9 cellular contexts compared by ENCODE assay signal in the genomic region with DNA sequence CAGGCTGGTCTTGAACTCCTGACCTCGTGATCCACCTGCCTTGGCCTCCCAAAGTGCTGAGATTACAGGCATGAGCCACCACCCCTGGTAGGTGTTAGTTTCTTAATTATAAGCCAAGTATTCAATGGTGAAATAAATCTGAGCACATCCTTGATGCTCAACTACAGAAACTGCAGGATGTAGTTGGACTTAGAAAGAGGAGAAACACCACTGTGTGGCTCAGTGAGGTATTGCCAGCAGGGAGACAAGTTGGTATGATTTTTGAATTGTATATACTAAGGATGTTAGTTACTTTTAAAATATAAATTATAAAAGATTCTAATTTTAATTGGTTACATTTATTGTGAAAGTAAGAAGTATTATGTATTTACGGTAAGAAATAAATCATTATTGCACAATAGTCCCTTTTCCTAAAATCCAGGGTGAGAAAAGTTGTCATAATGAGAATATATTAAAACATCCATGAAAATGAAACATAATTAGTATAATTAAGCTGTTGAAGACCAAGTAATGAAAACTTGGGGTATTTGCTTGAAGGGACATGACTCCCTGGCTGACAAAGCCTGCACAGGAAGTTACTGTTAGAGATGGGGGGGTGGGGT. TPM values are rescaled to one million over a fixed set of nuclear protein-coding genes. Genes with fewer than 3 reads are reported as not detected.
DNase-seq lines count a peak whose midpoint lies in the region; ATAC-seq, FAIRE-seq and TF ChIP-seq lines count a peak whose summit lies in the region.
"Had no signal": no experiment of that assay in that cellular context is flagged by ENCODE, and none has a peak within 500 bp of the region (broad histone marks: within the 10 kb centered on the region; RNA-seq: fewer than 3 reads in every experiment).

No MANE protein-coding gene starts in this region.

- POLR2A ChIA-PET in AG04449 (lab: Yijun Ruan, JAX): no interaction called here

- TF ChIP-seq CTCF in AG04449 (IDR thresholded peaks at IDR 0.05; ENCODE audit: insufficient read depth, low read length, missing control alignments) (peak; percentile 32), OCI-LY3 (IDR thresholded peaks at IDR 0.05; ENCODE audit: low read depth, low read length) (peak; percentile 33), fibroblast of lung (conservative IDR thresholded peaks at IDR 0.05 in 1 of 2, IDR thresholded peaks at IDR 0.05 in 1 of 2; ENCODE audit: low read depth in 1 of 2, low read length in 2 of 2) (peak; percentile 66)

- H3K27me3 ChIP-seq in OCI-LY3 (ENCODE audit: low read depth, low read length): no peaks in the 10 kb centered on the region
- no peaks in the 10 kb centered on the region for H3K27me3 ChIP-seq in fibroblast of lung (ENCODE audit: control insufficient read depth, insufficient read depth, low read length)

- in situ Hi-C loops in G401 (cut with HindIII; ENCODE audit: low sequenced_read_pairs): loop anchor here (25.0 kb wide), 1 partner anchor 244 kb away; a partner anchor contains a TSS

- H3K36me3 ChIP-seq in OCI-LY3 (replicated peaks; ENCODE audit: low read depth, low read length): no peaks in the 10 kb centered on the region
- no peaks in the 10 kb centered on the region for H3K36me3 ChIP-seq in fibroblast of lung (ENCODE audit: control insufficient read depth, insufficient read depth, low read length)

- H4K20me1 ChIP-seq in OCI-LY3 (ENCODE audit: insufficient read depth, low read length): no peaks in the 10 kb centered on the region
- H4K20me1 ChIP-seq in fibroblast of lung (ENCODE audit: control insufficient read depth, extremely low read depth, insufficient read depth, low read length): no peaks in the 10 kb centered on the region

- FAIRE-seq in H54 (lab: Jason Lieb, UNC): no peak
- FAIRE-seq: GM18507 had no signal

- H3K27ac ChIP-seq in OCI-LY3 (ENCODE audit: low read length): no peak overlapping the region
- H3K27ac ChIP-seq in fibroblast of lung (ENCODE audit: insufficient read depth, low read length): no peak overlapping the region

- CTCF ChIA-PET in AG04449 (lab: Yijun Ruan, JAX): interaction anchor here (0.8 to 2.9 kb wide), 6 partner anchors 11 to 501 kb away, joined by 3 to 14 read pairs (median 4); a partner anchor contains a TSS

- no peaks in the 10 kb centered on the region for H3K4me1 ChIP-seq in OCI-LY3 (ENCODE audit: low read length)
- H3K4me1 ChIP-seq in fibroblast of lung (ENCODE audit: control insufficient read depth, extremely low read depth, insufficient read depth, low read length): no peaks in the 10 kb centered on the region

- H3K79me2 ChIP-seq in OCI-LY3 (ENCODE audit: low read length): no peaks in the 10 kb centered on the region
- no peaks in the 10 kb centered on the region for H3K79me2 ChIP-seq in fibroblast of lung (ENCODE audit: control insufficient read depth, insufficient read depth, low read length)

- DNase-seq in AG04449 (ENCODE audit: low read depth, low spot score) (peak; percentile 5), fibroblast of lung (ENCODE audit: low read depth in 2 of 2) (peak; percentile 16 to 64), H54 (ENCODE audit: insufficient read length, low spot score) (no peak), iPS-NIHi11 (ENCODE audit: low spot score) (no peak), G401 (ENCODE audit: low spot score) (no peak), hippocampal formation (lab: John Stamatoyannopoulos, UW) (no peak)

- peak; percentile 65 for ATAC-seq in GM19395 (IDR thresholded peaks at IDR 0.05; ENCODE audit: unreplicated experiment)

- H2AFZ ChIP-seq in OCI-LY3 (ENCODE audit: low read depth, low read length) (no peak overlapping the region), fibroblast of lung (ENCODE audit: low read length) (no peak overlapping the region)

- H3K4me2 ChIP-seq in OCI-LY3 (ENCODE audit: low read length) (no peak overlapping the region), fibroblast of lung (ENCODE audit: extremely low read depth, insufficient read depth, low read length) (no peak overlapping the region)

- H3K9ac ChIP-seq in OCI-LY3 (ENCODE audit: low read length) (no peak overlapping the region), fibroblast of lung (ENCODE audit: insufficient read depth, low read length) (no peak overlapping the region)

- H3K4me3 ChIP-seq in AG04449 (ENCODE audit: low read depth, low read length) (no peak overlapping the region), OCI-LY3 (ENCODE audit: low read length) (no peak overlapping the region), fibroblast of lung (replicated peaks in 1 of 4; ENCODE audit: control extremely low read depth in 1 of 4, insufficient read depth in 1 of 4, low read depth in 3 of 4, low read length in 4 of 4) (no peak overlapping the region)

- no peak for TF ChIP-seq POLR2A in H54 (IDR thresholded peaks at IDR 0.05; ENCODE audit: low read depth, low read length)

- H3K9me3 ChIP-seq in OCI-LY3 (ENCODE audit: insufficient read depth, low read length) (no peaks in the 10 kb centered on the region), fibroblast of lung (ENCODE audit: control insufficient read depth, insufficient read depth, low read depth, low read length) (no peaks in the 10 kb centered on the region)

RNA-seq across cellular contexts. Expression of a gene that starts 17.6 kb away (rescaled TPM):
- total RNA-seq in fibroblast of lung: 7.2 and 8.1 TPM in 2 replicates
- polyA plus RNA-seq in fibroblast of lung: 4.9 and 5.9 TPM in 2 replicates
- 2.9 and 3.0 TPM in 2 replicates for polyA plus RNA-seq in fibroblast of lung (2012)
- 1.4 TPM in 2 replicates for polyA minus RNA-seq in fibroblast of lung (ENCODE audit: low replicate concordance)
- 10.8 and 15.5 TPM in 2 replicates for total RNA-seq in G401 (2014; rRNA removed; shearing (Covaris generic))

RNA-seq across cellular contexts. Expression of a gene that starts 23.2 kb away (rescaled TPM):
- total RNA-seq in fibroblast of lung: under 0.01 and 0.33 TPM in 2 replicates
- 0.06 and 0.42 TPM in 2 replicates for polyA plus RNA-seq in fibroblast of lung
- 0.07 and 0.44 TPM in 2 replicates for polyA plus RNA-seq in fibroblast of lung (2012)
- polyA minus RNA-seq in fibroblast of lung (ENCODE audit: low replicate concordance): not detected in 2 replicates
- not detected in 2 replicates for total RNA-seq in G401 (2014; rRNA removed; shearing (Covaris generic))

RNA-seq across cellular contexts. Expression of a gene that starts 33.5 kb away (rescaled TPM):
- 1,467 and 1,811 TPM in 2 replicates for total RNA-seq in fibroblast of lung
- polyA plus RNA-seq in fibroblast of lung: 3,327 and 3,609 TPM in 2 replicates
- polyA plus RNA-seq in fibroblast of lung (2012): 3,229 and 3,256 TPM in 2 replicates
- 1,163 and 1,270 TPM in 2 replicates for polyA minus RNA-seq in fibroblast of lung (ENCODE audit: low replicate concordance)
- total RNA-seq in G401 (2014; rRNA removed; shearing (Covaris generic)): 1,276 and 1,316 TPM in 2 replicates

Comparison
In these comparisons a context has a peak if more than half of its experiments do, and no peak if none do; other contexts are left out.
1. DNase-seq: peak in AG04449 (single experiment) and fibroblast of lung (2 of 2); none in H54 (single experiment), iPS-NIHi11 (single experiment), G401 (single experiment) and hippocampal formation (0 of 2).
2. Peak in every context shown above with its lines, with median percentiles within 50 percentile points of each other: CTCF ChIP-seq.